8 cellular contexts compared by ENCODE assay signal in genomic region chr5:42912184-42912766, GRCh38.
DNase-seq lines count a peak whose midpoint lies in the region; ATAC-seq and TF ChIP-seq lines count a peak whose summit lies in the region.

No MANE protein-coding gene starts in this region.

- H3K4me3 Mint-ChIP-seq in activated CD4-positive, alpha-beta T cell treated with anti-CD3 and anti-CD28 coated beads, Interleukin-2, amount 10 ng/mL, durations not matched to agents 24 days and 14 days, result no peak overlapping the region

- peaks cover 12% of the 10 kb centered on the region for H3K27me3 Mint-ChIP-seq in activated CD4-positive, alpha-beta T cell treated with anti-CD3 and anti-CD28 coated beads, Interleukin-2, amount 10 ng/mL, durations not matched to agents 24 days and 14 days

- ATAC-seq in activated naive CD4-positive, alpha-beta T cell treated with anti-CD3 and anti-CD28 coated beads, Interleukin-2, amount 50 U/mL, for 72 hours, result no peak
- no peak for ATAC-seq in GM21576 (IDR thresholded peaks at IDR 0.05; ENCODE audit: unreplicated experiment)
- no peak for ATAC-seq in GM19397 (IDR thresholded peaks at IDR 0.05; ENCODE audit: unreplicated experiment)

- no peak overlapping the region for H3K27ac Mint-ChIP-seq in activated naive CD4-positive, alpha-beta T cell treated with anti-CD3 and anti-CD28 coated beads, Interleukin-2, amount 50 U/mL, for 72 hours
- no peak overlapping the region for H3K27ac Mint-ChIP-seq in activated CD4-positive, alpha-beta T cell treated with anti-CD3 and anti-CD28 coated beads, Interleukin-2, amount 10 ng/mL, durations not matched to agents 24 days and 14 days

- no peaks in the 10 kb centered on the region for H3K9me3 Mint-ChIP-seq in activated naive CD4-positive, alpha-beta T cell treated with anti-CD3 and anti-CD28 coated beads, Interleukin-2, amount 50 U/mL, for 72 hours
- H3K9me3 Mint-ChIP-seq in activated CD4-positive, alpha-beta T cell treated with anti-CD3 and anti-CD28 coated beads, Interleukin-2, amount 10 ng/mL, durations not matched to agents 24 days and 14 days, result no peaks in the 10 kb centered on the region

- intact Hi-C loops in activated CD4-positive, alpha-beta T cell treated with anti-CD3 and anti-CD28 coated beads, Interleukin-2, amount 10 ng/mL, durations not matched to agents 24 days and 14 days (cut with micrococcal nuclease), result no loop called here

- no peak overlapping the region for H3K4me3 ChIP-seq in fibroblast of the aortic adventitia (ENCODE audit: low read depth, low read length)

- peak; percentile 43 for TF ChIP-seq CTCF in fibroblast of the aortic adventitia (IDR thresholded peaks at IDR 0.05; ENCODE audit: insufficient read depth, low read length)

- DNase-seq in activated naive CD4-positive, alpha-beta T cell treated with Interleukin-2 at 50 U/mL for 16 hours, result peak; percentile 53
- DNase-seq in activated naive CD4-positive, alpha-beta T cell treated with anti-CD3 and anti-CD28 coated beads, Interleukin-2, amount 50 U/mL, for 72 hours (ENCODE audit: low spot score in 2 of 2), result no peak
- DNase-seq in NCI-H1694 (lab: John Stamatoyannopoulos, UW) (peak; percentile 34), fibroblast of the aortic adventitia (ENCODE audit: low read depth) (peak; percentile 70)
- peak; percentile 74 for DNase-seq in activated CD4-positive, alpha-beta T cell treated with anti-CD3 and anti-CD28 coated beads, Interleukin-2, amount 10 ng/mL, durations not matched to agents 24 days and 14 days
- peak; percentile 7 to 34 for DNase-seq in stimulated activated CD8-positive, alpha-beta memory T cell treated with anti-CD3 and anti-CD28 coated beads, Interleukin-15, amount 100 ng/mL, for 4 hours (ENCODE audit: low read depth in 2 of 2)

- no peaks in the 10 kb centered on the region for H3K36me3 Mint-ChIP-seq in activated naive CD4-positive, alpha-beta T cell treated with anti-CD3 and anti-CD28 coated beads, Interleukin-2, amount 50 U/mL, for 72 hours
- H3K36me3 Mint-ChIP-seq in activated CD4-positive, alpha-beta T cell treated with anti-CD3 and anti-CD28 coated beads, Interleukin-2, amount 10 ng/mL, durations not matched to agents 24 days and 14 days (ENCODE audit: low read depth), result no peaks in the 10 kb centered on the region

- peaks cover 6% of the 10 kb centered on the region for H3K4me1 Mint-ChIP-seq in activated CD4-positive, alpha-beta T cell treated with anti-CD3 and anti-CD28 coated beads, Interleukin-2, amount 10 ng/mL, durations not matched to agents 24 days and 14 days

Comparison
In these comparisons a context has a peak if more than half of its experiments do, and no peak if none do; other contexts are left out.
1. DNase-seq: peak in activated naive CD4-positive, alpha-beta T cell treated with Interleukin-2 at 50 U/mL for 16 hours (single experiment), NCI-H1694 (single experiment), activated CD4-positive, alpha-beta T cell treated with anti-CD3 and anti-CD28 coated beads, Interleukin-2, amount 10 ng/mL, durations not matched to agents 24 days and 14 days (single experiment), fibroblast of the aortic adventitia (single experiment) and stimulated activated CD8-positive, alpha-beta memory T cell treated with anti-CD3 and anti-CD28 coated beads, Interleukin-15, amount 100 ng/mL, for 4 hours (2 of 2); none in activated naive CD4-positive, alpha-beta T cell treated with anti-CD3 and anti-CD28 coated beads, Interleukin-2, amount 50 U/mL, for 72 hours (0 of 2).